ENCODE assay signal across 7 cellular contexts in the genomic region with DNA sequence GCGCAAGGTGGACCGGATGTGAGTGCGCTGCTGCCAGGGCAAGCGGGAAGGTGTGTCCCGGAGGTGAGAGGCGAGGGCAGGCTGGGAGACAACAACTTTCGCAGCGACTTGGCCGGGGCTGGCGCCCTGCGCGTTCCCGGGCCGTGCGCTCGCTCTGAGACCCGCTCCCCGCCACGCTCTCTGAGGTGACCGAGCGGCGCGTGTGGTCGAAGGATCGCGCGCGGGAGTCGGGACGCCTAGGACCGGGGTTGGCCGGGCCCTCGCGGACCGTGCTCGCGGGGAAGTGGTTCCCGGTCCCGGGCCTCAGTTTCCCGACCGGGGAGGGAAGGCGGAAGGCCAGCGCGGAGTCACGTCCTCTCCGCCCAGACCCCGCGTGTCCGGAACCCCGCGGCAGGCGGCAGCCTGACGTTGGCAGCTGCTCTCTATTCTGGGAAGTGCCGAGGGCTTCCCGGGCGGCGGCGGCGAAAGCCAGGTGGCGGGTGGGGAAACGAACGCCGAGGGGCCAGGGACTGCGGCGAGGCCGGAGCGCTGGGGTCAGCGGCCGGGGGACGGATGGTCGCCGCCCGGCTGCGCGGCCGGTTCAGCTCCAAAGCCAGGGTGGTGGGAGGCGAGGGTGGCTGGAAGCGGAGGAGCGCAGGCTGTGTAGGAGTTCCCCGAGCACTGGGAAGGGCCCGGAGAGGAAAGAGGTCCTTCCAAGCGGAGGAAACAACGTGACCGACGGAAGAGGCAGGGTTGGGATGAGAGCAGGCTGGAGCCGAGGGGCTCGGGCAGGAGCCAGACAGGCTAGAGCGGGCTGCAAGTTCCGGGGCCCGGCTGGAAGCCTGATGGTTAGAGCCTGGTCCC. TPM values are rescaled to one million over a fixed set of nuclear protein-coding genes. Genes with fewer than 3 reads are reported as not detected.
DNase-seq lines count a peak whose midpoint lies in the region; ATAC-seq and TF ChIP-seq lines count a peak whose summit lies in the region.

No MANE protein-coding gene starts in this region.

- H3K9me3 ChIP-seq in OCI-LY7 (ENCODE audit: low read length) = no peaks in the 10 kb centered on the region
- peaks cover 0 to 2% (median 0%) of the 10 kb centered on the region in 3 donors for H3K9me3 ChIP-seq in skeletal muscle tissue (ENCODE audit: control insufficient read depth in 3 of 3, low read length in 3 of 3)

- no peaks in the 10 kb centered on the region for H3K4me1 ChIP-seq in OCI-LY7 (ENCODE audit: insufficient read depth, low read length, poor library complexity, severe bottlenecking)
- peaks cover 6 to 14% (median 11%) of the 10 kb centered on the region in 3 donors for H3K4me1 ChIP-seq in skeletal muscle tissue (ENCODE audit: control insufficient read depth in 3 of 3, insufficient read depth in 3 of 3, low read length in 3 of 3)

- no peak for TF ChIP-seq CTCF in OCI-LY7 (conservative IDR thresholded peaks at IDR 0.05; ENCODE audit: low read length)

- CTCF ChIA-PET in OCI-LY7 (lab: Charles Lee; ENCODE audit: unreplicated experiment) = no interaction called here

- peak; percentile 1 for DNase-seq in OCI-LY7 (ENCODE audit: low spot score)
- DNase-seq in amniotic epithelial cell (ENCODE audit: low read depth) = peak; percentile 51

- ATAC-seq in GM18498 (IDR thresholded peaks at IDR 0.05; ENCODE audit: unreplicated experiment) (peak; percentile 28), HG02870 (IDR thresholded peaks at IDR 0.05; ENCODE audit: unreplicated experiment) (peak; percentile 31), HG02840 (IDR thresholded peaks at IDR 0.05; ENCODE audit: low FRiP score, unreplicated experiment) (no peak)

- no peaks in the 10 kb centered on the region for H3K36me3 ChIP-seq in OCI-LY7 (ENCODE audit: insufficient read depth, low read length)
- no peaks in the 10 kb centered on the region for H3K36me3 ChIP-seq in skeletal muscle tissue (ENCODE audit: control insufficient read depth in 3 of 3, insufficient read depth in 3 of 3, low read length in 3 of 3)

- POLR2A ChIA-PET in OCI-LY7 (lab: Charles Lee) = no interaction called here

- peak overlapping the region in 2 of 3 donors; percentile 62 to 65 for H3K9ac ChIP-seq in skeletal muscle tissue (ENCODE audit: low read depth in 1 of 3, low read length in 3 of 3)

- no peaks in the 10 kb centered on the region for H4K20me1 ChIP-seq in OCI-LY7 (ENCODE audit: insufficient read depth, low read length)

- H3K27me3 ChIP-seq in skeletal muscle tissue (ENCODE audit: control insufficient read depth in 3 of 3, insufficient read depth in 3 of 3, low read length in 3 of 3) = peaks cover 30 to 51% (median 46%) of the 10 kb centered on the region in 3 donors

- no peaks in the 10 kb centered on the region for H3K9me2 ChIP-seq in OCI-LY7 (ENCODE audit: insufficient read depth, low read length)

- no TSS peak for BruUV-seq in OCI-LY7 (replicated peaks; lab: Mats Ljungman, UMichigan)

- H3K4me3 ChIP-seq in OCI-LY7 (ENCODE audit: low read depth, low read length, poor library complexity, severe bottlenecking) = no peak overlapping the region
- peak overlapping the region; percentile 77 for H3K4me3 ChIP-seq in iPS-11a (ENCODE audit: low read depth, low read length)
- peak overlapping the region; percentile 67 to 75 (median 73) for H3K4me3 ChIP-seq in skeletal muscle tissue (ENCODE audit: low read length in 3 of 3)

- H3K27ac ChIP-seq in OCI-LY7 (ENCODE audit: low read depth, low read length, poor library complexity, severe bottlenecking) (no peak overlapping the region), skeletal muscle tissue (ENCODE audit: low read depth, low read length) (no peak overlapping the region)

- H2AFZ ChIP-seq in OCI-LY7 (ENCODE audit: low read length) = no peak overlapping the region

- no peaks in the 10 kb centered on the region for H3K79me2 ChIP-seq in OCI-LY7 (ENCODE audit: insufficient read depth, low read depth, low read length)

- intact Hi-C loops in OCI-LY7 (cut with micrococcal nuclease; ENCODE audit: unreplicated experiment) = no loop called here

- no peak overlapping the region for H3K4me2 ChIP-seq in OCI-LY7 (ENCODE audit: low read length)

RNA-seq across cellular contexts. Expression of gene IGF2BP2, which starts 1.0 kb away (rescaled TPM):
- 0.28 TPM in 1 of 2 replicates, not detected in the other for total RNA-seq in OCI-LY7 (2014; rRNA removed; shearing (Covaris generic))
- total RNA-seq in OCI-LY7 (2022) (not detected in 2 replicates), skeletal muscle tissue (26.6 TPM)

Comparison
In these comparisons a context has a peak if more than half of its experiments do, and no peak if none do; other contexts are left out.
1. RNA of gene IGF2BP2, which starts 1.0 kb away (total RNA-seq): 26.6 TPM in skeletal muscle tissue (single experiment); 0.28 TPM in OCI-LY7; every median in the first group is over 10 times any median in the second.